ENCODE assay signal across 12 cellular contexts in genomic region chr7:121373177-121373576, GRCh38. TPM values are rescaled to one million over a fixed set of nuclear protein-coding genes. Genes with fewer than 3 reads are reported as not detected.
A peak's percentile ranks its signal among the peaks of the same experiment; 100 is the strongest.
DNase-seq lines count a peak whose midpoint lies in the region; ATAC-seq, FAIRE-seq and TF ChIP-seq lines count a peak whose summit lies in the region.
"Had no signal": no experiment of that assay in that cellular context is flagged by ENCODE, and none has a peak within 500 bp of the region (broad histone marks: within the 10 kb centered on the region; RNA-seq: fewer than 3 reads in every experiment).

No MANE protein-coding gene starts in this region.

- POLR2A ChIA-PET in OCI-LY7 (lab: Charles Lee) (interaction anchor here (1.0 to 2.7 kb wide), 10 partner anchors 9 to 197 kb away, joined by 3 to 21 read pairs (median 4); partner anchors contain the start of gene FAM3C), endothelial cell of umbilical vein (lab: Charles Lee) (interaction anchor here (0.6 to 1.1 kb wide), 3 partner anchors 10 to 1610 kb away, joined by 3 to 5 read pairs (median 5); partner anchors contain the start of gene FAM3C)

- H3K9me2 ChIP-seq in OCI-LY7 (ENCODE audit: insufficient read depth, low read length), result no peaks in the 10 kb centered on the region

- FAIRE-seq in endothelial cell of umbilical vein (lab: Jason Lieb, UNC) (no peak), kidney (lab: Jason Lieb, UNC) (no peak)
- FAIRE-seq: endometrium had no signal

- H3K27me3 Mint-ChIP-seq in activated CD4-positive, alpha-beta T cell treated with anti-CD3 and anti-CD28 coated beads, Interleukin-2, amount 10 ng/mL, durations not matched to agents 24 days and 14 days, result no peaks in the 10 kb centered on the region

- no peak for TF ChIP-seq EP300 in transverse colon (IDR thresholded peaks at IDR 0.05; ENCODE audit: low read depth)

- H3K27ac ChIP-seq in left ventricle myocardium inferior (replicated peaks) (peak overlapping the region; percentile 36), OCI-LY7 (ENCODE audit: low read depth, low read length, poor library complexity, severe bottlenecking) (peak overlapping the region; percentile 52), endothelial cell of umbilical vein (ENCODE audit: insufficient read depth, low read depth, low read length) (peak overlapping the region; percentile 37), transverse colon (peak overlapping the region in 1 of 4 donors; percentile 38), kidney (ENCODE audit: low read depth in 2 of 2, low read length in 2 of 2) (no peak overlapping the region)

- H3K4me1 ChIP-seq in left ventricle myocardium inferior, result peaks cover 25% of the 10 kb centered on the region
- H3K4me1 ChIP-seq in OCI-LY7 (ENCODE audit: insufficient read depth, low read length, poor library complexity, severe bottlenecking), result peaks cover 37% of the 10 kb centered on the region
- H3K4me1 ChIP-seq in endothelial cell of umbilical vein (ENCODE audit: control insufficient read depth, extremely low read depth, insufficient read depth, low read length), result peaks cover 16% of the 10 kb centered on the region
- H3K4me1 ChIP-seq in transverse colon, result peaks cover 0 to 18% (median 5%) of the 10 kb centered on the region in 4 donors
- peaks cover 0 to 4% of the 10 kb centered on the region in 2 donors for H3K4me1 ChIP-seq in kidney (ENCODE audit: control insufficient read depth in 1 of 2, insufficient read depth in 1 of 2, low read depth in 1 of 2, low read length in 2 of 2)

- intact Hi-C loops in left ventricle myocardium inferior (cut with micrococcal nuclease) (no loop called here), Right ventricle myocardium superior (cut with DNase I) (no loop called here), OCI-LY7 (cut with micrococcal nuclease; ENCODE audit: unreplicated experiment) (loop anchor here (2.0 kb wide), 1 partner anchor 24 kb away; the partner anchor contains the start of gene FAM3C), endothelial cell of umbilical vein (cut with micrococcal nuclease) (loop anchor here (1.0 to 2.0 kb wide), 2 partner anchors 10 to 64 kb away; no protein-coding TSS in a partner anchor), transverse colon (cut with DNase I; ENCODE audit: low total_unique reads) (no loop called here), kidney (cut with DNase I) (no loop called here)
- intact Hi-C loops in activated CD4-positive, alpha-beta T cell treated with anti-CD3 and anti-CD28 coated beads, Interleukin-2, amount 10 ng/mL, durations not matched to agents 24 days and 14 days (cut with micrococcal nuclease), result loop anchor here (10.0 kb wide), 1 partner anchor 418 kb away; the partner anchor contains the start of gene ING3

- BruUV-seq in OCI-LY7 (replicated peaks; lab: Mats Ljungman, UMichigan) (no TSS peak), endothelial cell of umbilical vein (replicated peaks; lab: Mats Ljungman, UMichigan) (no TSS peak)

- peaks cover 30% of the 10 kb centered on the region for H3K36me3 ChIP-seq in left ventricle myocardium inferior
- peaks cover 74% of the 10 kb centered on the region for H3K36me3 ChIP-seq in OCI-LY7 (ENCODE audit: insufficient read depth, low read length)
- H3K36me3 ChIP-seq in endothelial cell of umbilical vein (ENCODE audit: control insufficient read depth in 2 of 2, extremely low read depth in 1 of 2, insufficient read depth in 2 of 2, low read length in 2 of 2), result peaks cover 0 to 7% of the 10 kb centered on the region in 2 experiments
- no peaks in the 10 kb centered on the region for H3K36me3 ChIP-seq in transverse colon
- peaks cover 4 to 6% of the 10 kb centered on the region in 2 donors for H3K36me3 ChIP-seq in kidney (ENCODE audit: control insufficient read depth in 1 of 2, insufficient read depth in 2 of 2, low read length in 2 of 2)

- H3K9me3 Mint-ChIP-seq in activated CD4-positive, alpha-beta T cell treated with anti-CD3 and anti-CD28 coated beads, Interleukin-2, amount 10 ng/mL, durations not matched to agents 24 days and 14 days, result no peaks in the 10 kb centered on the region

- ATAC-seq in Right ventricle myocardium superior (ENCODE audit: poor library complexity), result no peak

- in situ Hi-C loops in transverse colon (cut with MboI; ENCODE audit: low pct_ligation_motif_present in 1 of 4, low pct_unique_long_range_greater_than_20kb in 1 of 4, low sequenced_read_pairs in 3 of 4), result loop anchor here (10.0 to 25.0 kb wide), 2 partner anchors 172 to 614 kb away; no protein-coding TSS in a partner anchor

- no peaks in the 10 kb centered on the region for H4K20me1 ChIP-seq in OCI-LY7 (ENCODE audit: insufficient read depth, low read length)
- H4K20me1 ChIP-seq in endothelial cell of umbilical vein (replicated peaks; ENCODE audit: control insufficient read depth, extremely low read depth, insufficient read depth, low read length), result no peaks in the 10 kb centered on the region

- H3K4me2 ChIP-seq in OCI-LY7 (ENCODE audit: low read length) (peak overlapping the region; percentile 66), endothelial cell of umbilical vein (ENCODE audit: insufficient read depth, low read length) (peak overlapping the region; percentile 81)

- CTCF ChIA-PET in OCI-LY7 (lab: Charles Lee; ENCODE audit: unreplicated experiment), result interaction anchor here (1.2 kb wide), 1 partner anchor 23 kb away, joined by 4 read pairs; no protein-coding TSS in a partner anchor
- CTCF ChIA-PET in endothelial cell of umbilical vein (lab: Charles Lee), result interaction anchor here (0.7 to 9.3 kb wide), 14 partner anchors 8 to 623 kb away, joined by 3 to 104 read pairs (median 4); partner anchors contain the start of gene FAM3C

- TF ChIP-seq CTCF in left ventricle myocardium inferior (IDR thresholded peaks at IDR 0.05; ENCODE audit: borderline replicate concordance), result no peak
- peak; percentile 59 for TF ChIP-seq CTCF in OCI-LY7 (conservative IDR thresholded peaks at IDR 0.05; ENCODE audit: low read length)
- TF ChIP-seq CTCF in endothelial cell of umbilical vein (IDR thresholded peaks at IDR 0.05; ENCODE audit: extremely low read depth in 1 of 2, insufficient read depth in 1 of 2, low read depth in 1 of 2, low read length in 2 of 2), result no peak
- peak in 3 of 5 experiments; percentile 9 to 14 (median 12) for TF ChIP-seq CTCF in transverse colon (IDR thresholded peaks at IDR 0.05)
- no peak for TF ChIP-seq CTCF in kidney (IDR thresholded peaks at IDR 0.05; ENCODE audit: borderline replicate concordance, extremely low read depth, insufficient read depth)

- no peak overlapping the region for H3K4me3 ChIP-seq in left ventricle myocardium inferior
- no peak overlapping the region for H3K4me3 ChIP-seq in OCI-LY7 (ENCODE audit: low read depth, low read length, poor library complexity, severe bottlenecking)
- H3K4me3 ChIP-seq in endothelial cell of umbilical vein (replicated peaks in 1 of 3; ENCODE audit: insufficient read depth in 1 of 3, low read depth in 1 of 3, low read length in 3 of 3), result no peak overlapping the region
- no peak overlapping the region for H3K4me3 ChIP-seq in transverse colon
- no peak overlapping the region for H3K4me3 ChIP-seq in kidney (ENCODE audit: low read length in 2 of 2)
- H3K4me3 ChIP-seq: lung had no signal

- TF ChIP-seq POLR2A in endothelial cell of umbilical vein (IDR thresholded peaks at IDR 0.05; ENCODE audit: low read depth, low read length) (no peak), transverse colon (IDR thresholded peaks at IDR 0.05) (no peak)

- H3K4me3 Mint-ChIP-seq in activated CD4-positive, alpha-beta T cell treated with anti-CD3 and anti-CD28 coated beads, Interleukin-2, amount 10 ng/mL, durations not matched to agents 24 days and 14 days, result no peak overlapping the region

- H2AFZ ChIP-seq in OCI-LY7 (ENCODE audit: low read length) (no peak overlapping the region; the same call in 1 of the 2 replicates), endothelial cell of umbilical vein (ENCODE audit: low read depth, low read length) (no peak overlapping the region)

- H3K36me3 Mint-ChIP-seq in activated CD4-positive, alpha-beta T cell treated with anti-CD3 and anti-CD28 coated beads, Interleukin-2, amount 10 ng/mL, durations not matched to agents 24 days and 14 days (ENCODE audit: low read depth), result peaks cover 70% of the 10 kb centered on the region

- dilution Hi-C loops in endothelial cell of umbilical vein (cut with MboI; ENCODE audit: extremely low pct_ligation_motif_present, low sequenced_read_pairs), result no loop called here

- H3K9ac ChIP-seq in endothelial cell of umbilical vein (replicated peaks; ENCODE audit: extremely low read depth, insufficient read depth, low read length) (peak overlapping the region; percentile 22), kidney (ENCODE audit: low read length in 2 of 2) (no peak overlapping the region)

- H3K9me1 ChIP-seq in endothelial cell of umbilical vein (replicated peaks; ENCODE audit: control insufficient read depth, extremely low read depth, insufficient read depth, low read length), result no peaks in the 10 kb centered on the region

- H3K27ac Mint-ChIP-seq in activated CD4-positive, alpha-beta T cell treated with anti-CD3 and anti-CD28 coated beads, Interleukin-2, amount 10 ng/mL, durations not matched to agents 24 days and 14 days, result no peak overlapping the region

- peaks cover 41% of the 10 kb centered on the region for H3K4me1 Mint-ChIP-seq in activated CD4-positive, alpha-beta T cell treated with anti-CD3 and anti-CD28 coated beads, Interleukin-2, amount 10 ng/mL, durations not matched to agents 24 days and 14 days

- H3K27me3 ChIP-seq in left ventricle myocardium inferior (ENCODE audit: low read depth), result no peaks in the 10 kb centered on the region
- no peaks in the 10 kb centered on the region for H3K27me3 ChIP-seq in endothelial cell of umbilical vein (ENCODE audit: control insufficient read depth in 2 of 2, insufficient read depth in 2 of 2, low read length in 2 of 2)
- no peaks in the 10 kb centered on the region for H3K27me3 ChIP-seq in transverse colon

- H3K9me3 ChIP-seq in left ventricle myocardium inferior (replicated peaks) (no peaks in the 10 kb centered on the region), OCI-LY7 (ENCODE audit: low read length) (no peaks in the 10 kb centered on the region), endothelial cell of umbilical vein (replicated peaks; ENCODE audit: control insufficient read depth, insufficient read depth, low read length) (no peaks in the 10 kb centered on the region), transverse colon (no peaks in the 10 kb centered on the region), kidney (ENCODE audit: control insufficient read depth in 1 of 2, low read length in 2 of 2) (no peaks in the 10 kb centered on the region)

- DNase-seq in left ventricle myocardium inferior (no peak), Right ventricle myocardium superior (no peak), OCI-LY7 (ENCODE audit: low spot score) (peak; percentile 33), endothelial cell of umbilical vein (ENCODE audit: low read depth, low spot score) (no peak), transverse colon (no peak), HuH-7.5 (ENCODE audit: low spot score) (no peak), kidney (no peak)
- DNase-seq in activated CD4-positive, alpha-beta T cell treated with anti-CD3 and anti-CD28 coated beads, Interleukin-2, amount 10 ng/mL, durations not matched to agents 24 days and 14 days, result no peak
- DNase-seq: AML-193, NCI-H2227 treated with DMSO at 0.1 percent for 48 hours had no signal

- H3K79me2 ChIP-seq in OCI-LY7 (ENCODE audit: insufficient read depth, low read depth, low read length) (0 out of 2 replicates have a peak, but pooled peaks cover 3% of the 10 kb centered on the region), endothelial cell of umbilical vein (ENCODE audit: control insufficient read depth, insufficient read depth, low read length) (no peaks in the 10 kb centered on the region)

RNA-seq across cellular contexts. Expression of gene FAM3C, which starts 22.9 kb away (rescaled TPM):
- total RNA-seq in left ventricle myocardium inferior (46.2 TPM), Right ventricle myocardium superior (36.5 TPM), OCI-LY7 (2022) (27.6 and 35.3 TPM in 2 replicates), endothelial cell of umbilical vein (50.0 and 54.5 TPM in 2 replicates), transverse colon (10 to 100 TPM in 3 of 4 donors, 1 to 10 TPM in 1; 9.0 to 48.9 (median 33.6) TPM), kidney (82.6 TPM)
- total RNA-seq in OCI-LY7 (2014; rRNA removed; shearing (Covaris generic)), result 18.1 and 22.9 TPM in 2 replicates
- polyA plus RNA-seq in endothelial cell of umbilical vein (13.9 and 20.2 TPM in 2 replicates), kidney (ENCODE audit: insufficient read depth, low read depth, low replicate concordance) (49.5 TPM)
- polyA plus RNA-seq in endothelial cell of umbilical vein (2011; cell fraction: cytosol; rRNA removed), result 30.7 and 31.3 TPM in 2 replicates
- polyA plus RNA-seq in endothelial cell of umbilical vein (2011; cell fraction: nucleus; rRNA removed), result 40.4 and 49.0 TPM in 2 replicates
- 60.0 and 71.2 TPM in 2 replicates for polyA plus RNA-seq in endothelial cell of umbilical vein (2012)
- polyA minus RNA-seq in endothelial cell of umbilical vein, result 12.5 and 15.1 TPM in 2 replicates
- polyA minus RNA-seq in endothelial cell of umbilical vein (2011; cell fraction: cytosol; rRNA and poly(A)+ RNA removed), result 5.3 TPM
- polyA minus RNA-seq in endothelial cell of umbilical vein (2011; cell fraction: nucleus; rRNA and poly(A)+ RNA removed), result 41.3 and 61.8 TPM in 2 replicates
- total RNA-seq in activated CD4-positive, alpha-beta T cell treated with anti-CD3 and anti-CD28 coated beads, Interleukin-2, amount 10 ng/mL, durations not matched to agents 24 days and 14 days, result 77.5 and 80.2 TPM in 2 replicates

RNA-seq across cellular contexts. Expression of gene WNT16, which starts 44.4 kb away (rescaled TPM):
- total RNA-seq in left ventricle myocardium inferior (not detected), Right ventricle myocardium superior (not detected), OCI-LY7 (2022) (not detected in 2 replicates), endothelial cell of umbilical vein (not detected in 2 replicates), transverse colon (under 1 TPM in 1 of 4 donors, not detected in 3; 0.32 TPM), kidney (not detected)
- not detected in 2 replicates for total RNA-seq in OCI-LY7 (2014; rRNA removed; shearing (Covaris generic))
- polyA plus RNA-seq in endothelial cell of umbilical vein (not detected in 2 replicates), kidney (ENCODE audit: insufficient read depth, low read depth, low replicate concordance) (not detected)
- polyA plus RNA-seq in endothelial cell of umbilical vein (2011; cell fraction: cytosol; rRNA removed), result not detected in 2 replicates
- polyA plus RNA-seq in endothelial cell of umbilical vein (2011; cell fraction: nucleus; rRNA removed), result not detected in 2 replicates
- polyA plus RNA-seq in endothelial cell of umbilical vein (2012), result not detected in 2 replicates
- polyA minus RNA-seq in endothelial cell of umbilical vein, result not detected in 2 replicates
- not detected for polyA minus RNA-seq in endothelial cell of umbilical vein (2011; cell fraction: cytosol; rRNA and poly(A)+ RNA removed)
- not detected in 2 replicates for polyA minus RNA-seq in endothelial cell of umbilical vein (2011; cell fraction: nucleus; rRNA and poly(A)+ RNA removed)
- total RNA-seq in activated CD4-positive, alpha-beta T cell treated with anti-CD3 and anti-CD28 coated beads, Interleukin-2, amount 10 ng/mL, durations not matched to agents 24 days and 14 days, result not detected in 2 replicates

Comparison
In these comparisons a context has a peak if more than half of its experiments do, and no peak if none do; other contexts are left out.
1. H3K27ac ChIP-seq: peak in left ventricle myocardium inferior (single experiment), OCI-LY7 (single experiment) and endothelial cell of umbilical vein (single experiment); none in kidney (0 of 2).
2. CTCF ChIP-seq: peak in OCI-LY7 (single experiment) and transverse colon (3 of 5); none in left ventricle myocardium inferior (single experiment), endothelial cell of umbilical vein (0 of 2) and kidney (single experiment).
3. intact Hi-C loops: an anchor here in OCI-LY7 (2.0 kb wide), endothelial cell of umbilical vein (1.0 to 2.0 kb wide) and activated CD4-positive, alpha-beta T cell treated with anti-CD3 and anti-CD28 coated beads, Interleukin-2, amount 10 ng/mL, durations not matched to agents 24 days and 14 days (10.0 kb wide); none called in left ventricle myocardium inferior, Right ventricle myocardium superior, transverse colon and kidney.